9 cellular contexts compared by ENCODE assay signal in genomic region chr14:49173765-49174373, GRCh38.
DNase-seq lines count a peak whose midpoint lies in the region; ATAC-seq and TF ChIP-seq lines count a peak whose summit lies in the region.
"Had no signal": no experiment of that assay in that cellular context is flagged by ENCODE, and none has a peak within 500 bp of the region (broad histone marks: within the 10 kb centered on the region; RNA-seq: fewer than 3 reads in every experiment).

No MANE protein-coding gene starts in this region.

- no peaks in the 10 kb centered on the region for H3K4me1 Mint-ChIP-seq in effector memory CD8-positive, alpha-beta T cell (ENCODE audit: low read depth in 2 of 2)

- H3K4me3 ChIP-seq in fibroblast of mammary gland (ENCODE audit: control insufficient read depth, low read depth, low read length), result no peak overlapping the region

- TF ChIP-seq CTCF in fibroblast of mammary gland (conservative IDR thresholded peaks at IDR 0.05; ENCODE audit: control insufficient read depth, insufficient read depth, low read depth, low read length), result peak; percentile 73

- H3K4me3 Mint-ChIP-seq in effector memory CD8-positive, alpha-beta T cell, result no peak overlapping the region
- H3K4me3 Mint-ChIP-seq: stimulated activated naive CD8-positive, alpha-beta T cell treated with anti-CD3 and anti-CD28 coated beads, Interleukin-15, Interleukin-2, amounts not matched to agents 100 ng/mL and 50 ng/mL, for 24 hours had no signal

- H3K27ac Mint-ChIP-seq in effector memory CD8-positive, alpha-beta T cell, result no peak overlapping the region
- H3K27ac Mint-ChIP-seq: stimulated activated naive CD8-positive, alpha-beta T cell treated with anti-CD3 and anti-CD28 coated beads, Interleukin-15, Interleukin-2, amounts not matched to agents 100 ng/mL and 50 ng/mL, for 24 hours had no signal

- no peaks in the 10 kb centered on the region for H3K27me3 Mint-ChIP-seq in effector memory CD8-positive, alpha-beta T cell

- H3K9me3 Mint-ChIP-seq in effector memory CD8-positive, alpha-beta T cell, result peaks cover 6 to 9% of the 10 kb centered on the region in 2 donors

- no peaks in the 10 kb centered on the region for H3K36me3 Mint-ChIP-seq in effector memory CD8-positive, alpha-beta T cell (ENCODE audit: insufficient read depth)

- peak; percentile 99 for ATAC-seq in GM18870 (IDR thresholded peaks at IDR 0.05; ENCODE audit: unreplicated experiment)
- ATAC-seq in HG02981 (IDR thresholded peaks at IDR 0.05; ENCODE audit: unreplicated experiment), result peak; percentile 99
- ATAC-seq in effector memory CD8-positive, alpha-beta T cell (replicated peaks), result no peak

- DNase-seq in D341Med (ENCODE audit: low spot score) (peak; percentile 72), NCI-H1694 (lab: John Stamatoyannopoulos, UW) (peak; percentile 89), SW480 (ENCODE audit: low spot score) (peak; percentile 66), fibroblast of mammary gland (ENCODE audit: low read depth) (peak; percentile 75), pons (ENCODE audit: low spot score) (peak; percentile 59)
- DNase-seq in effector memory CD8-positive, alpha-beta T cell, result no peak

Comparison
In these comparisons a context has a peak if more than half of its experiments do, and no peak if none do; other contexts are left out.
1. DNase-seq: peak in D341Med (single experiment), NCI-H1694 (single experiment), SW480 (single experiment), fibroblast of mammary gland (single experiment) and pons (single experiment); none in effector memory CD8-positive, alpha-beta T cell (0 of 3).